In genomic region chr17:74961657-74962360, GRCh38 we compare ENCODE assay signal across 8 cellular contexts. TPM values are rescaled to one million over a fixed set of nuclear protein-coding genes. Genes with fewer than 3 reads are reported as not detected.
DNase-seq lines count a peak whose midpoint lies in the region; ATAC-seq and TF ChIP-seq lines count a peak whose summit lies in the region.

No MANE protein-coding gene starts in this region.

- H3K9me3 Mint-ChIP-seq in WTC11, result no peaks in the 10 kb centered on the region

- H3K27me3 ChIP-seq in A673 (replicated peaks; ENCODE audit: insufficient read depth, low read depth, low read length, poor library complexity) (no peaks in the 10 kb centered on the region), breast epithelium (no peaks in the 10 kb centered on the region)

- H3K27ac Mint-ChIP-seq in WTC11, result no peak overlapping the region

- H3K4me3 ChIP-seq in A673 (ENCODE audit: low read depth, low read length, poor library complexity, severe bottlenecking) (no peak overlapping the region), breast epithelium (no peak overlapping the region)

- ATAC-seq in GM21786 (IDR thresholded peaks at IDR 0.05; ENCODE audit: unreplicated experiment) (peak; percentile 54), WTC11 (peak; percentile 81), HG02884 (IDR thresholded peaks at IDR 0.05; ENCODE audit: unreplicated experiment) (no peak)

- H3K9me3 ChIP-seq in A673 (ENCODE audit: low read depth, low read length, poor library complexity, severe bottlenecking) (no peaks in the 10 kb centered on the region), breast epithelium (no peaks in the 10 kb centered on the region)

- H3K27me3 Mint-ChIP-seq in WTC11 (ENCODE audit: low read depth), result peaks cover 16% of the 10 kb centered on the region

- DNase-seq in A673 (ENCODE audit: low spot score) (peak; percentile 91), NCI-H2227 (lab: John Stamatoyannopoulos, UW; ENCODE audit: unreplicated experiment) (peak; percentile 90), WTC11 (ENCODE audit: low spot score) (peak; percentile 94), breast epithelium (ENCODE audit: low spot score in 2 of 2) (peak; percentile 85 to 92), islet precursor cell (peak; percentile 94)
- DNase-seq in stimulated activated CD4-positive, alpha-beta T cell treated with anti-CD3 and anti-CD28 coated beads, Interleukin-15, amount 100 ng/mL, for 24 hours, result peak; percentile 92

- POLR2A ChIA-PET in A673 (lab: Charles Lee; ENCODE audit: low non-redundant PET), result interaction anchor here (0.5 to 0.6 kb wide), 2 partner anchors 56 to 1336 kb away, joined by 7 to 9 read pairs; no protein-coding TSS in a partner anchor
- POLR2A ChIA-PET in WTC11 (lab: Charles Lee), result interaction anchor here (0.6 to 2.2 kb wide), 5 partner anchors 10 to 73 kb away, joined by 3 to 18 read pairs (median 4); partner anchors contain the start of gene MRPL58

- H3K27ac ChIP-seq in A673 (ENCODE audit: low read depth, low read length, poor library complexity, severe bottlenecking), result no peak overlapping the region
- no peak overlapping the region for H3K27ac ChIP-seq in breast epithelium

- no peak for TF ChIP-seq POLR2A in breast epithelium (IDR thresholded peaks at IDR 0.05)

- TF ChIP-seq CTCF in A673 (conservative IDR thresholded peaks at IDR 0.05; ENCODE audit: low read depth, low read length) (peak; percentile 75), WTC11 (IDR thresholded peaks at IDR 0.05) (peak; percentile 88), breast epithelium (IDR thresholded peaks at IDR 0.05) (peak; percentile 68 to 90 (median 78))

- intact Hi-C loops in A673 (cut with micrococcal nuclease; ENCODE audit: unreplicated experiment), result loop anchor here (2.0 to 10.0 kb wide), 3 partner anchors 70 to 451 kb away; no protein-coding TSS in a partner anchor
- intact Hi-C loops in breast epithelium (cut with DNase I; ENCODE audit: low total_unique reads), result no loop called here

- peaks cover 8% of the 10 kb centered on the region for H3K4me1 Mint-ChIP-seq in WTC11

- H3K4me1 ChIP-seq in A673 (ENCODE audit: insufficient read depth, low read length, poor library complexity, severe bottlenecking) (no peaks in the 10 kb centered on the region), breast epithelium (no peaks in the 10 kb centered on the region)

- H3K36me3 ChIP-seq in A673 (ENCODE audit: insufficient read depth, low read length, poor library complexity, severe bottlenecking) (no peaks in the 10 kb centered on the region), breast epithelium (no peaks in the 10 kb centered on the region)

- CTCF ChIA-PET in A673 (lab: Charles Lee) (interaction anchor here (0.5 to 2.3 kb wide), 29 partner anchors 10 to 450 kb away, joined by 3 to 24 read pairs (median 4); partner anchors contain the start of genes CDR2L, FDXR, HID1 and MIF4GD), WTC11 (lab: Charles Lee) (interaction anchor here (0.5 to 4.9 kb wide), 83 partner anchors 10 to 899 kb away, joined by 3 to 139 read pairs (median 6); partner anchors contain the start of genes ARMC7, ATP5PD, CDR2L and FADS6)

- no peak overlapping the region for H3K4me3 Mint-ChIP-seq in WTC11

- H3K36me3 Mint-ChIP-seq in WTC11, result no peaks in the 10 kb centered on the region

- BruUV-seq in A673 (replicated peaks; lab: Mats Ljungman, UMichigan), result no TSS peak

TF ChIP-seq in WTC11, 78 proteins besides CTCF, POLR2A, EP300 and RAD21:
- TF ChIP-seq FOXP1 (CRISPR knock-in tag; IDR thresholded peaks at IDR 0.05; ENCODE audit: borderline replicate concordance) (no peak), ZNF416 (CRISPR knock-in tag; IDR thresholded peaks at IDR 0.05) (0 out of 2 replicates have a peak, but pooled peaks have one; percentile 23)

RNA-seq across cellular contexts. Expression of gene HID1, which starts 10.8 kb away (rescaled TPM):
- total RNA-seq in A673 (2021), result 1.2 and 2.9 TPM in 2 replicates
- total RNA-seq in WTC11 (2021), result 16.7 to 19.4 TPM (median 19.3 TPM) in 3 replicates
- total RNA-seq in breast epithelium, result 10 to 100 TPM in 2 of 3 donors, 1 to 10 TPM in 1; 6.1 to 46.5 (median 37.3) TPM

RNA-seq across cellular contexts. Expression of gene CDR2L, which starts 25.6 kb away (rescaled TPM):
- total RNA-seq in A673 (2021) (5.8 and 7.6 TPM in 2 replicates), WTC11 (2021) (28.6 to 31.3 TPM (median 31.0 TPM) in 3 replicates), breast epithelium (10 to 100 TPM in 1 of 3 donors, 1 to 10 TPM in 2; 8.0 to 13.1 (median 9.2) TPM)

RNA-seq across cellular contexts. Expression of gene OTOP3, which starts 26.1 kb away (rescaled TPM):
- total RNA-seq in A673 (2021) (not detected in 2 replicates), WTC11 (2021) (not detected in 3 replicates), breast epithelium (not detected)

RNA-seq across cellular contexts. Expression of gene OTOP2, which starts 37.7 kb away (rescaled TPM):
- total RNA-seq in A673 (2021) (not detected in 2 replicates), WTC11 (2021) (not detected in 3 replicates), breast epithelium (under 1 TPM in 1 of 3 donors, not detected in 2; 0.33 TPM)

RNA-seq across cellular contexts. Expression of gene USH1G, which starts 38.8 kb away (rescaled TPM):
- total RNA-seq in A673 (2021), result not detected in 2 replicates
- total RNA-seq in WTC11 (2021), result 1.9 to 2.9 TPM (median 2.6 TPM) in 3 replicates
- total RNA-seq in breast epithelium, result not detected
